In genomic region chr21:27569831-27570230, GRCh38 we compare ENCODE assay signal across 1 cellular context.
TF ChIP-seq lines count a peak whose summit lies in the region.

No MANE protein-coding gene starts in this region.

TF ChIP-seq in HepG2, 621 proteins besides CTCF, POLR2A, EP300 and RAD21 (continued from another document):
- TF ChIP-seq DMTF1 (CRISPR knock-in tag; IDR thresholded peaks at IDR 0.05) (no peak), HDAC2 (CRISPR knock-in tag; IDR thresholded peaks at IDR 0.05) (no peak), MEIS1 (CRISPR knock-in tag; IDR thresholded peaks at IDR 0.05; ENCODE audit: borderline replicate concordance) (no peak), ZNF891 (CRISPR knock-in tag; IDR thresholded peaks at IDR 0.05) (no peak), RFX5 (IDR thresholded peaks at IDR 0.05; ENCODE audit: low read depth, low read length) (no peak), GMEB1 (CRISPR knock-in tag; IDR thresholded peaks at IDR 0.05; ENCODE audit: borderline replicate concordance) (no peak), GATAD1 (CRISPR knock-in tag; IDR thresholded peaks at IDR 0.05) (no peak), GPN1 (CRISPR knock-in tag; IDR thresholded peaks at IDR 0.05; ENCODE audit: borderline replicate concordance) (no peak), SETDB1 (CRISPR knock-in tag; IDR thresholded peaks at IDR 0.05; ENCODE audit: borderline replicate concordance) (no peak), RELA (CRISPR knock-in tag; IDR thresholded peaks at IDR 0.05) (no peak), RFX1 (IDR thresholded peaks at IDR 0.05) (no peak), ZNF577 (CRISPR knock-in tag; IDR thresholded peaks at IDR 0.05; ENCODE audit: borderline replicate concordance, low read depth) (no peak), JARID2 (CRISPR knock-in tag; IDR thresholded peaks at IDR 0.05; ENCODE audit: insufficient replicate concordance) (no peak)
- TF ChIP-seq, protein P1, sequence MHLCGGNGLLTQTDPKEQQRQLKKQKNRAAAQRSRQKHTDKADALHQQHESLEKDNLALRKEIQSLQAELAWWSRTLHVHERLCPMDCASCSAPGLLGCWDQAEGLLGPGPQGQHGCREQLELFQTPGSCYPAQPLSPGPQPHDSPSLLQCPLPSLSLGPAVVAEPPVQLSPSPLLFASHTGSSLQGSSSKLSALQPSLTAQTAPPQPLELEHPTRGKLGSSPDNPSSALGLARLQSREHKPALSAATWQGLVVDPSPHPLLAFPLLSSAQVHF (CRISPR knock-in tag; IDR thresholded peaks at IDR 0.05), result no peak
- TF ChIP-seq, protein P2, sequence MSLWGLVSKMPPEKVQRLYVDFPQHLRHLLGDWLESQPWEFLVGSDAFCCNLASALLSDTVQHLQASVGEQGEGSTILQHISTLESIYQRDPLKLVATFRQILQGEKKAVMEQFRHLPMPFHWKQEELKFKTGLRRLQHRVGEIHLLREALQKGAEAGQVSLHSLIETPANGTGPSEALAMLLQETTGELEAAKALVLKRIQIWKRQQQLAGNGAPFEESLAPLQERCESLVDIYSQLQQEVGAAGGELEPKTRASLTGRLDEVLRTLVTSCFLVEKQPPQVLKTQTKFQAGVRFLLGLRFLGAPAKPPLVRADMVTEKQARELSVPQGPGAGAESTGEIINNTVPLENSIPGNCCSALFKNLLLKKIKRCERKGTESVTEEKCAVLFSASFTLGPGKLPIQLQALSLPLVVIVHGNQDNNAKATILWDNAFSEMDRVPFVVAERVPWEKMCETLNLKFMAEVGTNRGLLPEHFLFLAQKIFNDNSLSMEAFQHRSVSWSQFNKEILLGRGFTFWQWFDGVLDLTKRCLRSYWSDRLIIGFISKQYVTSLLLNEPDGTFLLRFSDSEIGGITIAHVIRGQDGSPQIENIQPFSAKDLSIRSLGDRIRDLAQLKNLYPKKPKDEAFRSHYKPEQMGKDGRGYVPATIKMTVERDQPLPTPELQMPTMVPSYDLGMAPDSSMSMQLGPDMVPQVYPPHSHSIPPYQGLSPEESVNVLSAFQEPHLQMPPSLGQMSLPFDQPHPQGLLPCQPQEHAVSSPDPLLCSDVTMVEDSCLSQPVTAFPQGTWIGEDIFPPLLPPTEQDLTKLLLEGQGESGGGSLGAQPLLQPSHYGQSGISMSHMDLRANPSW (CRISPR knock-in tag; IDR thresholded peaks at IDR 0.05; ENCODE audit: borderline replicate concordance), result no peak
- TF ChIP-seq, protein P3, sequence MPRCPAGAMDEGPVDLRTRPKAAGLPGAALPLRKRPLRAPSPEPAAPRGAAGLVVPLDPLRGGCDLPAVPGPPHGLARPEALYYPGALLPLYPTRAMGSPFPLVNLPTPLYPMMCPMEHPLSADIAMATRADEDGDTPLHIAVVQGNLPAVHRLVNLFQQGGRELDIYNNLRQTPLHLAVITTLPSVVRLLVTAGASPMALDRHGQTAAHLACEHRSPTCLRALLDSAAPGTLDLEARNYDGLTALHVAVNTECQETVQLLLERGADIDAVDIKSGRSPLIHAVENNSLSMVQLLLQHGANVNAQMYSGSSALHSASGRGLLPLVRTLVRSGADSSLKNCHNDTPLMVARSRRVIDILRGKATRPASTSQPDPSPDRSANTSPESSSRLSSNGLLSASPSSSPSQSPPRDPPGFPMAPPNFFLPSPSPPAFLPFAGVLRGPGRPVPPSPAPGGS (CRISPR knock-in tag; IDR thresholded peaks at IDR 0.05), result no peak
